ENCODE assay signal across 1 cellular context in the genomic region with DNA sequence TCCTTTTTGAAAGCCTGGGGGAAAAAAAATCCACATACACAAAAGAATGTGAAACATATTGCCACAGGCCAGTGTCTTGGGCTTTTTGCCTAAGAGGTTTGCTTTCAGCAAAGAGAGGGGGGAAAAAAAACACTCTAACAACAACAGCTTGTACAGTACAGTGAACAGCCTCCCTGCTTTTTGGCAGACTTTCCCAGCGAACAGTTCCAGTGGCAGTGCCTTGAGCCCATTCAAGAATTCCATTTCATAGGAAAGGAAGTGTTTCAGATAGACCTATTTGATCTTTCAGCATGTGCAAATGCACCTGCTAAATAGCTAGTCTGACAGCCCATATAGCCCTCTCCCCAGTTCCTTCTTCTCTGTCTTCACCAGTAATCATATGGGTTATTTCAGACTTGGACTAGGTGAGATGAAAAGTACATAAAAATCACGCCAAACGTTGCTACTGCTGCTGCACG.
TF ChIP-seq lines count a peak whose summit lies in the region.

No MANE protein-coding gene starts in this region.

TF ChIP-seq in HCT116, 20 proteins besides CTCF, POLR2A, EP300 and RAD21 (continued from another document):
- TF ChIP-seq, protein P1, sequence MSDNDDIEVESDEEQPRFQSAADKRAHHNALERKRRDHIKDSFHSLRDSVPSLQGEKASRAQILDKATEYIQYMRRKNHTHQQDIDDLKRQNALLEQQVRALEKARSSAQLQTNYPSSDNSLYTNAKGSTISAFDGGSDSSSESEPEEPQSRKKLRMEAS (IDR thresholded peaks at IDR 0.05): no peak
- no peak for TF ChIP-seq EZH2 (IDR thresholded peaks at IDR 0.05)
